ENCODE assay signal across 12 cellular contexts in the genomic region with DNA sequence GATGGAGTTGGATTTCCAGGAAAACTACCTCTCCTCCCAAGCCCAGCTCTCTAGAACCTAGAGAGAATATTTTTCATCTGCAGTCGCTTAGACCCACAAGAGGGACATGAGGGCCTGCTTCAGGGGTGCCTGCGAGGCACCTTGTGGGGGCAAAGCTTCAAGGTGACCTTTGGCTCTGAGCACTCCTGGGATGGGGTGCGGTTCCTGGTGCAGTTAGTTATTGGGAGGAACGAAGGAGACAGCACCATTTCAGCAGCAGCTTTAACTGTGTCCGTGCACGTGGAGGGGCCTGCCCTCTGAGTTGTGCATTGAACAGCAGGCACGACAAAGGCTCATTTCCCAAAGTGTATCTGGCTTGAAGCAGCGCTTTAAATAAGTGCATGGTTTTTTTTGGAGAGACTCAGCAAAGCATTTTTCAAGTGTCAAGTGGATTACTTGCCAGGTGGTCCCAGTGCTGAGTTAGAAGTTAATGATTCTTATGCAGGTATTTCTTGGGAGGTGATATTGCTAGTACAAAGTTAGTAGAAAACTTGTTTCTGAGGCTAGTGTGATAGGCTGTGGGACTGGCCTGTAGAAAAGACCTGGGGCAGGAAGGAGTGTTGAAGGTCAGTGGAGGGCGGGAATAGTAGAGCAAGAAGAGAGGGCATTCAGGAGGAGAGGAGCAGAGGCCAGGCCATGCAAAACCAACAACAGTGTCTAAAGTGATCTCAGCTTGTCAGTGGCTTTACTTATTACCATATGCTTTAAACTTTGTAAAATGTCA. TPM values are rescaled to one million over a fixed set of nuclear protein-coding genes. Genes with fewer than 3 reads are reported as not detected.
DNase-seq lines count a peak whose midpoint lies in the region; ATAC-seq and TF ChIP-seq lines count a peak whose summit lies in the region.
"Had no signal": no experiment of that assay in that cellular context is flagged by ENCODE, and none has a peak within 500 bp of the region (broad histone marks: within the 10 kb centered on the region; RNA-seq: fewer than 3 reads in every experiment).

No MANE protein-coding gene starts in this region.

- H3K9me3 Mint-ChIP-seq in CD4-positive, alpha-beta T cell: no peaks in the 10 kb centered on the region
- no peaks in the 10 kb centered on the region for H3K9me3 Mint-ChIP-seq in activated T-helper 1 cell treated with anti-CD3 and anti-CD28 coated beads, Interleukin-12 subunit alpha, Interleukin-12 subunit beta, Interleukin-2, Interleukin-4 antibody, amounts not matched to agents 30 ng/mL and 10 ng/mL and 1 ng/mL, durations not matched to agents 14 hours and 24 hours and 36 hours

- peak overlapping the region; percentile 11 for H3K4me3 Mint-ChIP-seq in CD4-positive, alpha-beta T cell
- peak overlapping the region; percentile 49 for H3K4me3 Mint-ChIP-seq in activated T-helper 1 cell treated with anti-CD3 and anti-CD28 coated beads, Interleukin-12 subunit alpha, Interleukin-12 subunit beta, Interleukin-2, Interleukin-4 antibody, amounts not matched to agents 30 ng/mL and 10 ng/mL and 1 ng/mL, durations not matched to agents 14 hours and 24 hours and 36 hours

- no peaks in the 10 kb centered on the region for H3K27me3 Mint-ChIP-seq in CD4-positive, alpha-beta T cell
- H3K27me3 Mint-ChIP-seq in activated T-helper 1 cell treated with anti-CD3 and anti-CD28 coated beads, Interleukin-12 subunit alpha, Interleukin-12 subunit beta, Interleukin-2, Interleukin-4 antibody, amounts not matched to agents 30 ng/mL and 10 ng/mL and 1 ng/mL, durations not matched to agents 14 hours and 24 hours and 36 hours (ENCODE audit: insufficient read depth): peaks cover 5% of the 10 kb centered on the region

- peaks cover 62% of the 10 kb centered on the region for H4K20me1 ChIP-seq in DND-41 (ENCODE audit: insufficient read depth, low read length)

- H3K4me2 ChIP-seq in DND-41 (ENCODE audit: insufficient read depth, low read length): peak overlapping the region; percentile 73
- H3K4me2 ChIP-seq in mesenchymal stem cell (ENCODE audit: low read length, poor library complexity, severe bottlenecking): no peak overlapping the region

- peaks cover 85% of the 10 kb centered on the region for H3K79me2 ChIP-seq in DND-41 (ENCODE audit: insufficient read depth, low read length)

- H3K4me1 Mint-ChIP-seq in CD4-positive, alpha-beta T cell (ENCODE audit: low read depth): peaks cover 82% of the 10 kb centered on the region
- peaks cover 74% of the 10 kb centered on the region for H3K4me1 Mint-ChIP-seq in activated T-helper 1 cell treated with anti-CD3 and anti-CD28 coated beads, Interleukin-12 subunit alpha, Interleukin-12 subunit beta, Interleukin-2, Interleukin-4 antibody, amounts not matched to agents 30 ng/mL and 10 ng/mL and 1 ng/mL, durations not matched to agents 14 hours and 24 hours and 36 hours (ENCODE audit: low read depth)

- H3K79me1 ChIP-seq in mesenchymal stem cell (replicated peaks; ENCODE audit: low read length, poor library complexity, severe bottlenecking): no peaks in the 10 kb centered on the region

- POLR2A ChIA-PET in CD4-positive, alpha-beta T cell (lab: Charles Lee): interaction anchor here (1.0 to 2.5 kb wide), 5 partner anchors 8 to 63 kb away, joined by 3 to 13 read pairs (median 4); no protein-coding TSS in a partner anchor

- H3K23ac ChIP-seq in mesenchymal stem cell (ENCODE audit: low read length in 2 of 2): no peak overlapping the region

- 90% methylated on average over 9 of the region's 9 CpGs for WGBS in mesenchymal stem cell

- H3K18ac ChIP-seq in mesenchymal stem cell (ENCODE audit: low read depth in 1 of 2, low read length in 2 of 2): no peak overlapping the region

- no peak overlapping the region for H2BK15ac ChIP-seq in mesenchymal stem cell (ENCODE audit: low read depth, poor library complexity, severe bottlenecking)

- H2BK12ac ChIP-seq in mesenchymal stem cell (ENCODE audit: low read length in 2 of 2): no peak overlapping the region

- H3K4me1 ChIP-seq in DND-41 (ENCODE audit: insufficient read depth, low read length) (peaks cover 86% of the 10 kb centered on the region), mesenchymal stem cell (ENCODE audit: control insufficient read depth, insufficient read depth, low read depth, low read length) (peaks cover 18% of the 10 kb centered on the region)

- no peak overlapping the region for H3K27ac ChIP-seq in CD4-positive, alpha-beta T cell (ENCODE audit: low read depth, low read length)
- H3K27ac ChIP-seq in DND-41 (ENCODE audit: low read length) (peak overlapping the region; percentile 56), mesenchymal stem cell (ENCODE audit: low read length, poor library complexity, severe bottlenecking) (no peak overlapping the region)
- H3K27ac ChIP-seq: WERI-Rb-1 had no signal

- H3K36me3 ChIP-seq in DND-41 (ENCODE audit: insufficient read depth, low read length) (peaks cover 11% of the 10 kb centered on the region; the same call in 1 of the 2 replicates), mesenchymal stem cell (ENCODE audit: control insufficient read depth in 1 of 2, insufficient read depth in 2 of 2, low read depth in 1 of 2, low read length in 2 of 2) (peaks cover 0 to 3% of the 10 kb centered on the region in 2 experiments)

- H2AK5ac ChIP-seq in mesenchymal stem cell (ENCODE audit: low read length, severe bottlenecking): no peak overlapping the region

- no peaks in the 10 kb centered on the region for H3K27me3 ChIP-seq in CD4-positive, alpha-beta T cell (ENCODE audit: control insufficient read depth, insufficient read depth, low read length)
- no peaks in the 10 kb centered on the region for H3K27me3 ChIP-seq in DND-41 (ENCODE audit: insufficient read depth, low read length, poor library complexity)
- H3K27me3 ChIP-seq in mesenchymal stem cell (ENCODE audit: control insufficient read depth in 1 of 2, insufficient read depth in 1 of 2, low read length in 2 of 2): no peaks in the 10 kb centered on the region

- peak overlapping the region in 1 of 2 experiments; percentile 30; a peak in 2 of 4 replicates for H3K4me3 ChIP-seq in DND-41 (ENCODE audit: low read depth in 1 of 2, low read length in 2 of 2)
- H3K4me3 ChIP-seq in mesenchymal stem cell (ENCODE audit: insufficient read depth in 1 of 2, low read depth in 1 of 2, low read length in 2 of 2): no peak overlapping the region

- DNase-seq in CD4-positive, alpha-beta T cell: no peak
- no peak for DNase-seq in DND-41
- DNase-seq in activated T-helper 1 cell treated with anti-CD3 and anti-CD28 coated beads, Interleukin-12 subunit alpha, Interleukin-12 subunit beta, Interleukin-2, Interleukin-4 antibody, amounts not matched to agents 30 ng/mL and 10 ng/mL and 1 ng/mL, durations not matched to agents 14 hours and 24 hours and 36 hours (ENCODE audit: low spot score): no peak
- no peak for DNase-seq in mesenchymal stem cell
- DNase-seq in D341Med (ENCODE audit: low spot score): no peak
- no peak for DNase-seq in ureter (ENCODE audit: low spot score)
- DNase-seq in medulla oblongata (ENCODE audit: extremely low spot score): no peak
- DNase-seq: activated effector memory CD4-positive, alpha-beta T cell treated with Interleukin-2 at 50 U/mL for 16 hours; NCI-H345; WERI-Rb-1 had no signal

- no peak overlapping the region for H3K14ac ChIP-seq in mesenchymal stem cell (ENCODE audit: low read length in 2 of 2)

- no peak for ATAC-seq in CD4-positive, alpha-beta T cell (ENCODE audit: poor library complexity)
- ATAC-seq in DND-41 (ENCODE audit: insufficient read depth, low read depth) (no peak), HG03439 (IDR thresholded peaks at IDR 0.05; ENCODE audit: unreplicated experiment) (no peak)
- ATAC-seq: Right ventricle myocardium inferior had no signal

- H2AFZ ChIP-seq in DND-41 (ENCODE audit: low read depth, low read length): no peak overlapping the region
- no peak overlapping the region for H2AFZ ChIP-seq in mesenchymal stem cell (ENCODE audit: low read depth, low read length)

- H2BK120ac ChIP-seq in mesenchymal stem cell (ENCODE audit: low read depth, low read length): no peak overlapping the region

- H3K9ac ChIP-seq in DND-41 (ENCODE audit: low read depth, low read length) (peak overlapping the region; percentile 95; the same call in 1 of the 2 replicates), mesenchymal stem cell (ENCODE audit: low read length) (no peak overlapping the region)

- H3K4ac ChIP-seq in mesenchymal stem cell (ENCODE audit: low read depth in 1 of 2, low read length in 2 of 2): no peak overlapping the region

- CTCF ChIA-PET in CD4-positive, alpha-beta T cell (lab: Charles Lee): no interaction called here

- peak overlapping the region; percentile 13 for H3K27ac Mint-ChIP-seq in CD4-positive, alpha-beta T cell
- H3K27ac Mint-ChIP-seq in activated T-helper 1 cell treated with anti-CD3 and anti-CD28 coated beads, Interleukin-12 subunit alpha, Interleukin-12 subunit beta, Interleukin-2, Interleukin-4 antibody, amounts not matched to agents 30 ng/mL and 10 ng/mL and 1 ng/mL, durations not matched to agents 14 hours and 24 hours and 36 hours: peak overlapping the region; percentile 76

- intact Hi-C loops in CD4-positive, alpha-beta T cell (cut with DNase I, micrococcal nuclease): loop anchor here (5.0 kb wide), 1 partner anchor 40 kb away; no protein-coding TSS in a partner anchor
- intact Hi-C loops in activated T-helper 1 cell treated with anti-CD3 and anti-CD28 coated beads, Interleukin-12 subunit alpha, Interleukin-12 subunit beta, Interleukin-2, Interleukin-4 antibody, amounts not matched to agents 30 ng/mL and 10 ng/mL and 1 ng/mL, durations not matched to agents 14 hours and 24 hours and 36 hours (cut with micrococcal nuclease): loop anchor here (5.0 to 10.0 kb wide), 3 partner anchors 928 to 1155 kb away; partner anchors contain the start of genes EZR and TAGAP

- peaks cover 9% of the 10 kb centered on the region for H3K36me3 Mint-ChIP-seq in CD4-positive, alpha-beta T cell (ENCODE audit: low read depth)
- H3K36me3 Mint-ChIP-seq in activated T-helper 1 cell treated with anti-CD3 and anti-CD28 coated beads, Interleukin-12 subunit alpha, Interleukin-12 subunit beta, Interleukin-2, Interleukin-4 antibody, amounts not matched to agents 30 ng/mL and 10 ng/mL and 1 ng/mL, durations not matched to agents 14 hours and 24 hours and 36 hours (ENCODE audit: low read depth): peaks cover 32% of the 10 kb centered on the region

- no peaks in the 10 kb centered on the region for H3K9me3 ChIP-seq in CD4-positive, alpha-beta T cell (ENCODE audit: control insufficient read depth, low read length)
- H3K9me3 ChIP-seq in DND-41 (ENCODE audit: insufficient read depth, low read length, severe bottlenecking) (no peaks in the 10 kb centered on the region), mesenchymal stem cell (ENCODE audit: control insufficient read depth, low read length) (no peaks in the 10 kb centered on the region)

- H2BK5ac ChIP-seq in mesenchymal stem cell (ENCODE audit: low read depth, low read length, poor library complexity, severe bottlenecking): no peak overlapping the region

- H4K8ac ChIP-seq in mesenchymal stem cell (ENCODE audit: low read length): peak overlapping the region; percentile 48

- TF ChIP-seq CTCF in CD4-positive, alpha-beta T cell (IDR thresholded peaks at IDR 0.05): no peak
- TF ChIP-seq CTCF in DND-41 (IDR thresholded peaks at IDR 0.05; ENCODE audit: borderline replicate concordance, extremely low read depth, low read length, poor library complexity, severe bottlenecking): no peak

- H4K91ac ChIP-seq in mesenchymal stem cell (ENCODE audit: low read length): peak overlapping the region; percentile 37

RNA-seq across cellular contexts. Expression of gene IGF2R, which starts 3.8 kb away (rescaled TPM):
- 10 to 100 TPM; 43.8 to 46.7 TPM for total RNA-seq in CD4-positive, alpha-beta T cell
- total RNA-seq in activated T-helper 1 cell treated with anti-CD3 and anti-CD28 coated beads, Interleukin-12 subunit alpha, Interleukin-12 subunit beta, Interleukin-2, Interleukin-4 antibody, amounts not matched to agents 30 ng/mL and 10 ng/mL and 1 ng/mL, durations not matched to agents 14 hours and 24 hours and 36 hours: 118 and 126 TPM in 2 replicates
- 109 TPM for polyA plus RNA-seq in mesenchymal stem cell (2013, experiment 1 of 2)
- polyA plus RNA-seq in mesenchymal stem cell (2013, experiment 2 of 2): 99.8 TPM
- 87.3 TPM for total RNA-seq in ureter
